ENCODE assay signal across 8 cellular contexts in the genomic region with DNA sequence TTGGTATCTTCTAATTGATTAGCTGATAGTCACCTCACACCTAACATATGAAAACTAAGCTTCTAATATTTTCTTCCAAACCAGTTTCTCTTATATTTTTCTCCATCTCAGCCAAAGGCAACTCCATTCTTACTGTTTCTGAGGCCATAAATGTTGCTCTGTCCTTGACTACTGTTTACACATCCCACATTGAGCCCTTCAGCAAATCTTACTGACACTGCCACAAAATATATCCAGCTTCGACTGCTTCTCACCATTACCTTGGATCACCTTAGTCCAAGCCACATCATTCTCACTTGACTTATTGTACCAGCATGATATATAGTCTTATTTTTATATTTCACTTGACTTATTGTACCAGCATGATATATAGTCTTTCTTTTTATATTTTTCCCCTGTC.
"Had no signal": no experiment of that assay in that cellular context is flagged by ENCODE, and none has a peak within 500 bp of the region (broad histone marks: within the 10 kb centered on the region; RNA-seq: fewer than 3 reads in every experiment).

No MANE protein-coding gene starts in this region.

- FAIRE-seq: G401.6, GM12878, GM12891, GM12892, GM18507, GM19239 had no signal

- DNase-seq: GDM1, GF-D8 had no signal

- H3K4me3 ChIP-seq: GM12878 had no signal
